ENCODE assay signal across 7 cellular contexts in genomic region chr17:20851630-20852540, GRCh38.
DNase-seq lines count a peak whose midpoint lies in the region; ATAC-seq and TF ChIP-seq lines count a peak whose summit lies in the region.
"Not testable (repeated sequence)": the region's sequence is repeated elsewhere in the genome, so short reads cannot be mapped to it uniquely, and the experiment has no call there.

No MANE protein-coding gene starts in this region.

- H3K4me2 ChIP-seq in GM23248 (ENCODE audit: unreplicated experiment): peak overlapping the region; percentile 28

- TF ChIP-seq POLR2A in sigmoid colon (IDR thresholded peaks at IDR 0.05): not testable (repeated sequence)

- H3K9me3 ChIP-seq in GM23248 (ENCODE audit: low read depth); sigmoid colon: not testable (repeated sequence)

- not testable (repeated sequence) for H3K27ac Mint-ChIP-seq in activated B cell treated with CpG ODN at 0.5 μM for 24 hours
- peak overlapping the region; percentile 91 for H3K27ac Mint-ChIP-seq in mesothelial cell of epicardium

- H2AFZ ChIP-seq in GM23248: not testable (repeated sequence)

- DNase-seq in GM23248 (peak; percentile 23), NCI-H345 (lab: John Stamatoyannopoulos, UW) (peak; percentile 21), brain microvascular endothelial cell (peak; percentile 6), sigmoid colon (peak; percentile 54)
- not testable (repeated sequence) for DNase-seq in activated B cell treated with CpG ODN at 0.5 μM for 24 hours; Right ventricle myocardium superior; mesothelial cell of epicardium (ENCODE audit: low spot score in 2 of 2, unreplicated experiment in 2 of 2)

- not testable (repeated sequence) for H4K20me1 ChIP-seq in GM23248 (ENCODE audit: insufficient read depth)

- not testable (repeated sequence) for H3K4me1 ChIP-seq in GM23248 (ENCODE audit: insufficient read depth)
- H3K4me1 ChIP-seq in sigmoid colon: peaks cover 0 to 20% (median 8%) of the 10 kb centered on the region in 4 donors

- CTCF ChIA-PET in activated B cell treated with CpG ODN at 0.5 μM for 24 hours (lab: Charles Lee): not testable (repeated sequence)

- H3K27me3 ChIP-seq in GM23248 (replicated peaks; ENCODE audit: insufficient read depth): not testable (repeated sequence)
- peaks cover 12% of the 10 kb centered on the region for H3K27me3 ChIP-seq in brain microvascular endothelial cell (replicated peaks)
- peaks cover 0 to 14% (median 2%) of the 10 kb centered on the region in 3 donors for H3K27me3 ChIP-seq in sigmoid colon

- not testable (repeated sequence) for ATAC-seq in activated B cell treated with CpG ODN at 0.5 μM for 24 hours (ENCODE audit: low read depth)
- peak; percentile 29 for ATAC-seq in Right ventricle myocardium superior (ENCODE audit: poor library complexity)

- not testable (repeated sequence) for H3K79me2 ChIP-seq in GM23248 (ENCODE audit: insufficient read depth)

- in situ Hi-C loops in GM23248 (cut with MboI); brain microvascular endothelial cell (cut with HindIII; ENCODE audit: low pct_ligation_motif_present, low sequenced_read_pairs): not testable (repeated sequence)

- TF ChIP-seq CTCF in activated B cell treated with CpG ODN at 0.5 μM for 24 hours (IDR thresholded peaks at IDR 0.05); brain microvascular endothelial cell (IDR thresholded peaks at IDR 0.05; ENCODE audit: low read depth, low read length, missing control alignments); mesothelial cell of epicardium (IDR thresholded peaks at IDR 0.05; ENCODE audit: unreplicated experiment); sigmoid colon (IDR thresholded peaks at IDR 0.05): not testable (repeated sequence)

- H3K27me3 Mint-ChIP-seq in activated B cell treated with CpG ODN at 0.5 μM for 24 hours: peaks cover 33% of the 10 kb centered on the region
- H3K27me3 Mint-ChIP-seq in mesothelial cell of epicardium (ENCODE audit: low read depth): peaks cover 10% of the 10 kb centered on the region

- H3K9me3 Mint-ChIP-seq in activated B cell treated with CpG ODN at 0.5 μM for 24 hours, mesothelial cell of epicardium: not testable (repeated sequence)

- H3K4me3 Mint-ChIP-seq in activated B cell treated with CpG ODN at 0.5 μM for 24 hours: peak overlapping the region; percentile 61
- peak overlapping the region; percentile 88 for H3K4me3 Mint-ChIP-seq in mesothelial cell of epicardium

- POLR2A ChIA-PET in activated B cell treated with CpG ODN at 0.5 μM for 24 hours (lab: Charles Lee): interaction anchor here (0.6 kb wide), 1 partner anchor 840 kb away, joined by 3 read pairs; no protein-coding TSS in a partner anchor

- 0 out of 2 replicates have a peak overlapping the region, but pooled peaks have one; percentile 18 for H3K4me3 ChIP-seq in GM23248
- H3K4me3 ChIP-seq in brain microvascular endothelial cell (ENCODE audit: low read depth, low read length): peak overlapping the region; percentile 43
- H3K4me3 ChIP-seq in sigmoid colon: peak overlapping the region; percentile 14 to 45 (median 43)

- WGBS in GM23248 (ENCODE audit: low coverage in 1 of 2, low lambda C conversion rate in 2 of 2, missing lambda C conversion rate in 2 of 2), 2 experiments: 13 to 15% methylated on average over 32 of the region's 32 CpGs
- 5 to 8% methylated on average over 32 of the region's 32 CpGs for WGBS in sigmoid colon, 2 donors

- H3K9me2 ChIP-seq in GM23248 (ENCODE audit: insufficient read depth): not testable (repeated sequence)

- not testable (repeated sequence) for H3K9ac ChIP-seq in GM23248

- not testable (repeated sequence) for H3K27ac ChIP-seq in GM23248, brain microvascular endothelial cell
- peak overlapping the region in 1 of 4 donors; percentile 71 for H3K27ac ChIP-seq in sigmoid colon

- not testable (repeated sequence) for TF ChIP-seq EP300 in sigmoid colon (IDR thresholded peaks at IDR 0.05)

- not testable (repeated sequence) for H3K36me3 ChIP-seq in GM23248 (ENCODE audit: low read depth); brain microvascular endothelial cell (replicated peaks); sigmoid colon

- intact Hi-C loops in activated B cell treated with CpG ODN at 0.5 μM for 24 hours (cut with micrococcal nuclease): loop anchor here (10.0 kb wide), 1 partner anchor 617 kb away; no protein-coding TSS in a partner anchor
- intact Hi-C loops in Right ventricle myocardium superior (cut with DNase I); sigmoid colon (cut with DNase I): not testable (repeated sequence)

- H3F3A ChIP-seq in GM23248 (ENCODE audit: insufficient read depth): not testable (repeated sequence)

- H3K4me1 Mint-ChIP-seq in activated B cell treated with CpG ODN at 0.5 μM for 24 hours (peaks cover 13% of the 10 kb centered on the region), mesothelial cell of epicardium (peaks cover 18% of the 10 kb centered on the region)

- not testable (repeated sequence) for H3K36me3 Mint-ChIP-seq in activated B cell treated with CpG ODN at 0.5 μM for 24 hours (ENCODE audit: low read depth); mesothelial cell of epicardium
